15 cellular contexts compared by ENCODE assay signal in the genomic region with DNA sequence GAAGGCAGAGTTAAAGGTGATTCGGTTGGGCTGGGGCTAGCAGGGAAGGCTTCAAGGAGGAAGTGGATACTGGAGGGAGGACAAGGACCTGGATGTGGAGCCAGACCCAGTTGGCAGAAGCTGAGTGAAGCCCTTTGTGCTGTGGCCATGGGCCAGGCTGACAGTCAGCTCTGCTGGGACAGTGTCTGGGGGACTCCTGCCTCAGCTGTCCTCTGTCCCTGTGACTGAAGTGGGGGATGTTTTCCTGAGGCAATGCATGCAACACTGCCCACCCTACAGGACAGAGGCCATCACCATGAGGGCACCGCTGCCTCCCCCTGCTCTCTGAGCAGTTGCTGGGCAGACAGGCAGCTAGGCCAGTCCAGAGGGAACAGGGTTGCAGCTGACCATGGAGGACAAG. TPM values are rescaled to one million over a fixed set of nuclear protein-coding genes. Genes with fewer than 3 reads are reported as not detected.
"Had no signal": no experiment of that assay in that cellular context is flagged by ENCODE, and none has a peak within 500 bp of the region (broad histone marks: within the 10 kb centered on the region; RNA-seq: fewer than 3 reads in every experiment).

No MANE protein-coding gene starts in this region.

- H3K4me1 ChIP-seq: colonic mucosa had no signal

- H3K4me3 ChIP-seq: colonic mucosa, testis, upper lobe of left lung had no signal

- H3K27me3 ChIP-seq: colonic mucosa, testis, upper lobe of left lung had no signal

- ATAC-seq: activated CD4-positive, CD25-positive, alpha-beta regulatory T cell treated with anti-CD3 and anti-CD28 coated beads, Interleukin-2, amount 50 U/mL, for 24 hours; activated CD8-positive, alpha-beta T cell treated with anti-CD3 and anti-CD28 coated beads, Interleukin-2, amount 10 ng/mL, durations not matched to agents 7 days and 5 days; naive thymus-derived CD8-positive, alpha-beta T cell had no signal

- DNase-seq: activated CD4-positive, alpha-beta T cell treated with anti-CD3 and anti-CD28 coated beads, Interleukin-2, amount 10 ng/mL, durations not matched to agents 7 days and 5 days; activated CD8-positive, alpha-beta T cell treated with anti-CD3 and anti-CD28 coated beads, Interleukin-2, amount 10 ng/mL, durations not matched to agents 7 days and 5 days; activated naive CD4-positive, alpha-beta T cell treated with anti-CD3 and anti-CD28 coated beads for 36 hours; activated T-cell treated with anti-CD3 and anti-CD28 coated beads, Interleukin-2, amount 50 U/mL, for 4 hours; colonic mucosa; foreskin melanocyte; kidney; naive thymus-derived CD8-positive, alpha-beta T cell; occipital lobe; stimulated activated CD4-positive, alpha-beta T cell treated with anti-CD3 and anti-CD28 coated beads, Interleukin-2, amount 100 ng/mL, for 24 hours; testis; upper lobe of left lung had no signal

- H3K27ac ChIP-seq: colonic mucosa, testis, upper lobe of left lung had no signal

- H3K36me3 ChIP-seq: colonic mucosa, upper lobe of left lung had no signal

- H3K9me3 ChIP-seq: colonic mucosa, testis, upper lobe of left lung had no signal

RNA-seq across cellular contexts. Expression of a gene that starts 40.0 kb away (rescaled TPM):
- total RNA-seq: activated CD8-positive, alpha-beta T cell treated with anti-CD3 and anti-CD28 coated beads, Interleukin-2, amount 10 ng/mL, durations not matched to agents 7 days and 5 days; activated naive CD4-positive, alpha-beta T cell treated with anti-CD3 and anti-CD28 coated beads for 36 hours; epithelial cell of proximal tubule had no signal

RNA-seq across cellular contexts. Expression of a gene that starts 59.8 kb away (rescaled TPM):
- total RNA-seq: activated T-cell treated with anti-CD3 and anti-CD28 coated beads, Interleukin-2, amount 50 U/mL, for 4 hours; colonic mucosa; epithelial cell of proximal tubule; fibroblast of lung had no signal
